Comparison of ENCODE assay signal across 24 cellular contexts in genomic region chr3:73461582-73461981, GRCh38.
DNase-seq lines count a peak whose midpoint lies in the region; ATAC-seq and TF ChIP-seq lines count a peak whose summit lies in the region.
"Had no signal": no experiment of that assay in that cellular context is flagged by ENCODE, and none has a peak within 500 bp of the region (broad histone marks: within the 10 kb centered on the region; RNA-seq: fewer than 3 reads in every experiment).

No MANE protein-coding gene starts in this region.

- peak; percentile 78 to 81 for ATAC-seq in left cardiac atrium
- ATAC-seq in T-cell (replicated peaks in 1 of 4) = no peak
- ATAC-seq: body of pancreas; effector memory CD8-positive, alpha-beta T cell; PC-3; stimulated activated naive B cell treated with anti-CD40 and anti-IgM and Interleukin-4, amounts not matched to agents 10 μg/mL and 1 μg/mL and 100 μg/mL, for 72 hours had no signal

- H3K79me2 ChIP-seq in GM23248 (ENCODE audit: insufficient read depth) (peaks cover 80% of the 10 kb centered on the region), smooth muscle cell (ENCODE audit: low read depth) (peaks cover 94% of the 10 kb centered on the region)

- H3K27ac ChIP-seq in GM23248 (no peak overlapping the region), brain microvascular endothelial cell (no peak overlapping the region), smooth muscle cell (ENCODE audit: low read depth) (peak overlapping the region; percentile 29)
- H3K27ac ChIP-seq: body of pancreas, thoracic aorta, vagina had no signal

- CTCF ChIA-PET in T-cell (lab: Charles Lee) = no interaction called here

- no peak overlapping the region for H2AFZ ChIP-seq in GM23248
- no peak overlapping the region for H2AFZ ChIP-seq in smooth muscle cell (ENCODE audit: low read depth)

- WGBS in GM23248 (ENCODE audit: low coverage in 1 of 2, low lambda C conversion rate in 2 of 2, missing lambda C conversion rate in 2 of 2), 2 experiments = 91 to 96% methylated on average over 4 of the region's 4 CpGs
- WGBS in smooth muscle cell (ENCODE audit: low lambda C conversion rate) = 56% methylated on average over 4 of the region's 4 CpGs

- H3K4me1 ChIP-seq in GM23248 (ENCODE audit: insufficient read depth) (peaks cover 7% of the 10 kb centered on the region; the same call in 1 of the 2 replicates), smooth muscle cell (ENCODE audit: low read depth) (no peaks in the 10 kb centered on the region)
- H3K4me1 ChIP-seq: body of pancreas had no signal

- no peak overlapping the region for H3K27ac Mint-ChIP-seq in T-cell
- H3K27ac Mint-ChIP-seq: activated CD4-positive, alpha-beta memory T cell treated with anti-CD3 and anti-CD28 coated beads, Interleukin-2, amount 10 ng/mL, durations not matched to agents 7 days and 5 days; CD4-positive, CD25-positive, alpha-beta regulatory T cell; effector memory CD8-positive, alpha-beta T cell; progenitor cell of endocrine pancreas; stimulated activated naive B cell treated with anti-CD40 and anti-IgM and Interleukin-4, amounts not matched to agents 10 μg/mL and 1 μg/mL and 100 μg/mL, for 72 hours had no signal

- H3K36me3 Mint-ChIP-seq in T-cell = no peaks in the 10 kb centered on the region
- H3K36me3 Mint-ChIP-seq: CD4-positive, CD25-positive, alpha-beta regulatory T cell; stimulated activated naive B cell treated with anti-CD40 and anti-IgM and Interleukin-4, amounts not matched to agents 10 μg/mL and 1 μg/mL and 100 μg/mL, for 72 hours had no signal

- H3K4me3 ChIP-seq in GM23248 (no peak overlapping the region), brain microvascular endothelial cell (ENCODE audit: low read depth, low read length) (no peak overlapping the region), smooth muscle cell (no peak overlapping the region)
- H3K4me3 ChIP-seq: body of pancreas, thoracic aorta, vagina had no signal

- no peak overlapping the region for H3K4me3 Mint-ChIP-seq in T-cell
- H3K4me3 Mint-ChIP-seq: activated CD4-positive, alpha-beta memory T cell treated with anti-CD3 and anti-CD28 coated beads, Interleukin-2, amount 10 ng/mL, durations not matched to agents 7 days and 5 days; CD4-positive, CD25-positive, alpha-beta regulatory T cell; effector memory CD8-positive, alpha-beta T cell; stimulated activated naive B cell treated with anti-CD40 and anti-IgM and Interleukin-4, amounts not matched to agents 10 μg/mL and 1 μg/mL and 100 μg/mL, for 72 hours had no signal

- H4K20me1 ChIP-seq in GM23248 (ENCODE audit: insufficient read depth) (no peaks in the 10 kb centered on the region), smooth muscle cell (ENCODE audit: low read depth) (peaks cover 100% of the 10 kb centered on the region)

- H3K9ac ChIP-seq in GM23248 (no peak overlapping the region), smooth muscle cell (ENCODE audit: low read depth) (no peak overlapping the region)

- DNase-seq in GM23248 = peak; percentile 5
- DNase-seq in brain microvascular endothelial cell = peak; percentile 36
- DNase-seq in left cardiac atrium = peak; percentile 29
- no peak for DNase-seq in smooth muscle cell (lab: John Stamatoyannopoulos, UW; ENCODE audit: unreplicated experiment)
- no peak for DNase-seq in NCI-H146 (lab: John Stamatoyannopoulos, UW)
- DNase-seq in T-cell = no peak
- no peak for DNase-seq in T-helper 9 cell
- DNase-seq: activated CD4-positive, alpha-beta memory T cell treated with anti-CD3 and anti-CD28 coated beads, Interleukin-2, amount 10 ng/mL, durations not matched to agents 7 days and 5 days; activated CD4-positive, CD25-positive, alpha-beta regulatory T cell treated with anti-CD3 and anti-CD28 coated beads, Interleukin-2, amount 50 U/mL, for 72 hours; activated effector memory CD4-positive, alpha-beta T cell treated with Interleukin-2 at 50 U/mL for 16 hours; CD4-positive, CD25-positive, alpha-beta regulatory T cell; effector memory CD8-positive, alpha-beta T cell; KG1; NCI-H1436 treated with DMSO at 0.1 percent for 48 hours; NCI-H510A; PC-3; SHP77 treated with DMSO at 0.1 percent for 48 hours; small intestine; stimulated activated CD4-positive, alpha-beta T cell treated with anti-CD3 and anti-CD28 coated beads, Interleukin-2, amount 100 ng/mL, for 48 hours; stimulated activated naive B cell treated with anti-CD40 and anti-IgM and Interleukin-4, amounts not matched to agents 10 μg/mL and 1 μg/mL and 100 μg/mL, for 72 hours had no signal

- H3K36me3 ChIP-seq in GM23248 (ENCODE audit: low read depth) (no peaks in the 10 kb centered on the region), brain microvascular endothelial cell (replicated peaks) (no peaks in the 10 kb centered on the region), smooth muscle cell (ENCODE audit: low read depth) (no peaks in the 10 kb centered on the region)
- H3K36me3 ChIP-seq: thoracic aorta, vagina had no signal

- H3K4me1 Mint-ChIP-seq in T-cell = no peaks in the 10 kb centered on the region
- H3K4me1 Mint-ChIP-seq: activated CD4-positive, alpha-beta memory T cell treated with anti-CD3 and anti-CD28 coated beads, Interleukin-2, amount 10 ng/mL, durations not matched to agents 7 days and 5 days; CD4-positive, CD25-positive, alpha-beta regulatory T cell; stimulated activated naive B cell treated with anti-CD40 and anti-IgM and Interleukin-4, amounts not matched to agents 10 μg/mL and 1 μg/mL and 100 μg/mL, for 72 hours had no signal

- H3K9me3 ChIP-seq in GM23248 (ENCODE audit: low read depth) (no peaks in the 10 kb centered on the region), smooth muscle cell (replicated peaks; ENCODE audit: low read depth) (no peaks in the 10 kb centered on the region)
- H3K9me3 ChIP-seq: body of pancreas, thoracic aorta, vagina had no signal

- peaks cover 2 to 4% of the 10 kb centered on the region in 2 donors for H3K27me3 Mint-ChIP-seq in T-cell
- H3K27me3 Mint-ChIP-seq: activated CD4-positive, alpha-beta memory T cell treated with anti-CD3 and anti-CD28 coated beads, Interleukin-2, amount 10 ng/mL, durations not matched to agents 7 days and 5 days; CD4-positive, CD25-positive, alpha-beta regulatory T cell; effector memory CD8-positive, alpha-beta T cell; progenitor cell of endocrine pancreas had no signal

- in situ Hi-C loops in GM23248 (cut with MboI) = no loop called here
- in situ Hi-C loops in brain microvascular endothelial cell (cut with HindIII; ENCODE audit: low pct_ligation_motif_present, low sequenced_read_pairs) = no loop called here

- POLR2A ChIA-PET in T-cell (lab: Charles Lee) = no interaction called here

- H3K9me3 Mint-ChIP-seq in T-cell = no peaks in the 10 kb centered on the region
- H3K9me3 Mint-ChIP-seq: activated CD4-positive, alpha-beta memory T cell treated with anti-CD3 and anti-CD28 coated beads, Interleukin-2, amount 10 ng/mL, durations not matched to agents 7 days and 5 days; CD4-positive, CD25-positive, alpha-beta regulatory T cell; effector memory CD8-positive, alpha-beta T cell had no signal

- intact Hi-C loops in left cardiac atrium (cut with DNase I) = no loop called here

- H3K9me2 ChIP-seq in GM23248 (ENCODE audit: insufficient read depth) = no peaks in the 10 kb centered on the region

- no peak overlapping the region for H3K4me2 ChIP-seq in GM23248 (ENCODE audit: unreplicated experiment)
- peak overlapping the region; percentile 21 for H3K4me2 ChIP-seq in smooth muscle cell

- no peak for TF ChIP-seq CTCF in brain microvascular endothelial cell (IDR thresholded peaks at IDR 0.05; ENCODE audit: low read depth, low read length, missing control alignments)
- no peak for TF ChIP-seq CTCF in smooth muscle cell (IDR thresholded peaks at IDR 0.05; ENCODE audit: borderline replicate concordance, insufficient read depth, poor library complexity, severe bottlenecking)

- no peaks in the 10 kb centered on the region for H3K27me3 ChIP-seq in GM23248 (replicated peaks; ENCODE audit: insufficient read depth)
- H3K27me3 ChIP-seq in brain microvascular endothelial cell (replicated peaks) = no peaks in the 10 kb centered on the region
- no peaks in the 10 kb centered on the region for H3K27me3 ChIP-seq in smooth muscle cell (ENCODE audit: low read depth)
- H3K27me3 ChIP-seq: body of pancreas, vagina had no signal

- H3F3A ChIP-seq in GM23248 (ENCODE audit: insufficient read depth) (peaks cover 15% of the 10 kb centered on the region; the same call in 1 of the 2 replicates), smooth muscle cell (ENCODE audit: low read depth) (no peaks in the 10 kb centered on the region)

Comparison
In these comparisons a context has a peak if more than half of its experiments do, and no peak if none do; other contexts are left out.
1. DNase-seq: peak in GM23248 (single experiment), brain microvascular endothelial cell (single experiment) and left cardiac atrium (single experiment); none in smooth muscle cell (single experiment), NCI-H146 (single experiment), T-cell (0 of 34) and T-helper 9 cell (single experiment).
2. ATAC-seq: peak in left cardiac atrium (2 of 2); none in T-cell (0 of 4).